In the genomic region with DNA sequence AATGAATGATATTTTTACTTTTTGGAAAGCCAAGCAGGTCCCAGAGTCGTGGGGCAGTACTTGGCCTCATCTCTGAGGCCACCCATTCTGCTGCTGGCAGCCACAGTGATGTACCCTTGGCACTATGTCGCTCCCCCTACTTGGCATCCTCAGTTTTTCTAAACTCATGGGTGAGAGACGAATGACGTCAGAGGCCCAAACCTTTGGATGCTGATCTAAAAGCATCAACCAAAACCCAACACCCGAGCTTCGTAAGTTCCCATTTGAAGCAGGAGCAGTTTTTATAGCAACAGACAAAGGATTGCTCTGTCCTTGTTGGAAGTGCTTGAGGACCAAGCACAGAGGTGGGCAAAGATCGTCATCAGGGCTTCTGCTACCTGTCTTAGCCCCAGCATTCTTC, we compare ENCODE assay signal across 8 cellular contexts.
"Had no signal": no experiment of that assay in that cellular context is flagged by ENCODE, and none has a peak within 500 bp of the region (broad histone marks: within the 10 kb centered on the region; RNA-seq: fewer than 3 reads in every experiment).

No MANE protein-coding gene starts in this region.

- H3K4me3 ChIP-seq: GM12878 had no signal

- FAIRE-seq: G401.6, GM12878, GM12891, GM12892, GM18507, GM19239 had no signal

- DNase-seq: GDM1, GF-D8 had no signal

- ATAC-seq: GM12878 had no signal
